Comparison of ENCODE assay signal across 8 cellular contexts in the genomic region with DNA sequence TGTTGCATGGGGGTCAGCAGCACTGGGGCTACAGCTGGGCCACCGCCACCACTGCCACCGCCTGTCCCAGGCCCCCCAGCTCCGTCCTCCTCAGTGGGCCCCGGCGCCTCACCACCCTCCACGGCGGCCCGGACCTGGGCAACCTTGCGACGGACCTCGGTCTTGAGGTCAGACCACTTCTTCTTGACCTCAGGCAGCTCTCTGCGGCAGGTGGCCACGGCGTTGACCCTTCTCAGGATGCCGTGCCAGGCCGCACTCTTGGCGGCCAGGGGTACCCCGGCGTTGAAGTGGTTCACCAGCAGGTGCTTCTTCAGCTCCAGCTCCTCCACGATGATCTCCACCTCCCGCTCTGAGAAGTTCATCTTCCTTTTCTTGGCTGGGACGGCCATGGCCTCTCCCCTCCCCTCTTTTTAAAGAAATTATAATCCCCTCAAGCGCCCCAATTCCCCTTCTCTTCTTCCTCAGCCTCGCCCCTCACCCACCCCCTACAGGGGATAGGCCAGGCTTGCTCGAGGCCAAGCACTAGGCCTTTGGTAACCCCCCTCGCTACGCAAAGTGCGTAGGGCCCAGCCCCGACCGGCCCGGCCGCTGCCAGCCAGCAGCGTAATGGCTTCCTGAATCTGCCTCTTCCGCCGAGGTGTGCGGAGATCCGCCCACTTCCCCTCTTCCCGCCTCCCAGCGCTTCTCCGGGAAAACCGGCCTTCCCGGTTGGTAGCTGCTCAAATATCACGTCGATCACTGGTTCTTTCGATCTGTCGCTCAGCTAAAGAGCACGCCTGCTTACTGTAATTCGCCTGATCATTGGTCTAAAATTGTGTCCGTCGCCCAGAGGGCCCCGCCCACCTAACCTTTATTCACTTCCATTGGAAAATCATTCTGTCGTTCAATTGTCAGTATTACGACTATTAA. TPM values are rescaled to one million over a fixed set of nuclear protein-coding genes. Genes with fewer than 3 reads are reported as not detected.
DNase-seq lines count a peak whose midpoint lies in the region; ATAC-seq and TF ChIP-seq lines count a peak whose summit lies in the region.

TSS of gene NAIF1 (minus strand) at position 608 of the 909 bp plus-strand sequence. CDS start at position 389, 219 bp downstream.

- H3K79me1 ChIP-seq in IMR-90 (ENCODE audit: low read depth in 1 of 2, low read length in 2 of 2), result peaks cover 26 to 45% of the 10 kb centered on the region in 2 experiments

- peak within 1 kb of the TSS; percentile 91 for H2AFZ ChIP-seq in IMR-90 (replicated peaks; ENCODE audit: low read length, poor library complexity)

- dilution Hi-C loops in IMR-90 (cut with HindIII; ENCODE audit: low sequenced_read_pairs, unreplicated experiment), result no loop called here

- 40% methylated on average over 37 of the region's 53 CpGs; no CpG with 5 or more reads in 1 of the 2 experiments for WGBS in IMR-90 (ENCODE audit: extremely low coverage in 2 of 2, insufficient read length in 1 of 2), 2 experiments

- peak within 1 kb of the TSS; percentile 97 for H3K56ac ChIP-seq in IMR-90 (ENCODE audit: extremely low read depth, insufficient read depth, low read length)

- peak within 1 kb of the TSS; percentile 90 for H2AK5ac ChIP-seq in IMR-90 (ENCODE audit: low read depth, low read length)

- peak within 1 kb of the TSS; percentile 94 to 99 for H4K8ac ChIP-seq in IMR-90 (ENCODE audit: low read depth in 2 of 2, low read length in 2 of 2)

- H2BK20ac ChIP-seq in IMR-90 (ENCODE audit: low read depth, low read length), result peak within 1 kb of the TSS; percentile 53

- H3K4ac ChIP-seq in IMR-90 (ENCODE audit: low read depth, low read length), result peak within 1 kb of the TSS; percentile 94

- peak within 1 kb of the TSS; percentile 77 for H3K18ac ChIP-seq in IMR-90 (ENCODE audit: low read depth, low read length)

- TF ChIP-seq CTCF in IMR-90 (conservative IDR thresholded peaks at IDR 0.05; ENCODE audit: low read depth, low read length) (no peak), mucosa of descending colon (IDR thresholded peaks at IDR 0.05) (peak; percentile 20)

- H4K91ac ChIP-seq in IMR-90 (ENCODE audit: insufficient read depth, low read depth, low read length), result peak within 1 kb of the TSS; percentile 96

- peak within 1 kb of the TSS; percentile 89; the same call in 1 of the 3 replicates for H2BK15ac ChIP-seq in IMR-90 (ENCODE audit: low read depth, low read length)

- ATAC-seq in GM21528 (IDR thresholded peaks at IDR 0.05; ENCODE audit: low FRiP score, unreplicated experiment) (peak; percentile 60), IMR-90 (ENCODE audit: low read depth) (peak; percentile 80), mucosa of descending colon (peak; percentile 75)

- no peak for TF ChIP-seq RAD21 in IMR-90 (IDR thresholded peaks at IDR 0.05; ENCODE audit: low read length)

- peaks cover 13% of the 10 kb centered on the region for H3K4me1 ChIP-seq in IMR-90 (ENCODE audit: control insufficient read depth, insufficient read depth, low read length)
- peaks cover 43% of the 10 kb centered on the region for H3K4me1 ChIP-seq in mucosa of descending colon (ENCODE audit: low read depth)

- H3K9me1 ChIP-seq in IMR-90 (ENCODE audit: insufficient read depth, low read length), result peaks cover 12% of the 10 kb centered on the region

- in situ Hi-C loops in IMR-90 (cut with MboI; ENCODE audit: low sequenced_read_pairs), result no loop called here

- POLR2A ChIA-PET in IMR-90 (lab: Charles Lee; ENCODE audit: unreplicated experiment), result interaction anchor here (1.0 kb wide), 1 partner anchor 27 kb away, joined by 3 read pairs; no protein-coding TSS in a partner anchor

- H3K9ac ChIP-seq in IMR-90 (ENCODE audit: low read depth, low read length), result peak within 1 kb of the TSS; percentile 84

- H3K9me3 ChIP-seq in IMR-90 (ENCODE audit: control insufficient read depth, insufficient read depth, low read length) (no peaks in the 10 kb centered on the region), mucosa of descending colon (no peaks in the 10 kb centered on the region)

- peak within 1 kb of the TSS; percentile 70 for H3K4me3 ChIP-seq in IMR-90 (ENCODE audit: insufficient read depth, low read depth, low read length)
- peak within 1 kb of the TSS; percentile 65 for H3K4me3 ChIP-seq in mucosa of descending colon

- H3K27me3 ChIP-seq in IMR-90 (ENCODE audit: control insufficient read depth, insufficient read depth, low read length), result no peaks in the 10 kb centered on the region

- TF ChIP-seq POLR2A in IMR-90 (IDR thresholded peaks at IDR 0.05; ENCODE audit: low read depth, low read length), result no peak; the same call in 1 of the 2 replicates

- CTCF ChIA-PET in IMR-90 (lab: Yijun Ruan, JAX), result no interaction called here

- DNase-seq in DMS 273 (lab: John Stamatoyannopoulos, UW; ENCODE audit: unreplicated experiment), result peak; percentile 99
- DNase-seq in IMR-90, result peak; percentile 100
- peak; percentile 99 for DNase-seq in OCI-M1 (lab: John Stamatoyannopoulos, UW)
- peak; percentile 92 for DNase-seq in activated T-cell treated with anti-CD3 and anti-CD28 coated beads for 4 hours
- peak; percentile 98 for DNase-seq in epithelial cell of prostate (ENCODE audit: low read depth, low spot score)
- peak; percentile 97 to 99 (median 97) for DNase-seq in mucosa of descending colon
- DNase-seq in stimulated activated CD8-positive, alpha-beta memory T cell treated with anti-CD3 and anti-CD28 coated beads, Interleukin-4, amount 100 ng/mL, for 24 hours (ENCODE audit: low read depth), result peak; percentile 89

- H2BK5ac ChIP-seq in IMR-90 (ENCODE audit: low read depth, low read length, poor library complexity, severe bottlenecking), result peak within 1 kb of the TSS; percentile 92

- H2BK120ac ChIP-seq in IMR-90 (ENCODE audit: low read depth, low read length), result peak within 1 kb of the TSS; percentile 63

- peak within 1 kb of the TSS; percentile 98 for H3K23ac ChIP-seq in IMR-90 (ENCODE audit: low read depth, low read length)

- peaks cover 10% of the 10 kb centered on the region; the same call in 1 of the 2 replicates for H3K36me3 ChIP-seq in IMR-90 (ENCODE audit: control insufficient read depth, insufficient read depth, low read length)
- peaks cover 4% of the 10 kb centered on the region for H3K36me3 ChIP-seq in mucosa of descending colon (ENCODE audit: low read depth)

- H2AK9ac ChIP-seq in IMR-90 (replicated peaks; ENCODE audit: low read depth, low read length, poor library complexity), result peak within 1 kb of the TSS; percentile 100

- BruUV-seq in IMR-90 (replicated peaks; lab: Mats Ljungman, UMichigan), result no TSS peak

- peak within 1 kb of the TSS; percentile 83 for H4K5ac ChIP-seq in IMR-90 (ENCODE audit: low read depth, low read length)

- peak within 1 kb of the TSS; percentile 97 for H3K14ac ChIP-seq in IMR-90 (replicated peaks; ENCODE audit: low read depth, low read length)

- peak within 1 kb of the TSS; percentile 87 for H3K27ac ChIP-seq in IMR-90 (ENCODE audit: insufficient read depth, low read length)
- peak within 1 kb of the TSS; percentile 97 for H3K27ac ChIP-seq in epithelial cell of prostate

- intact Hi-C loops in IMR-90 (cut with micrococcal nuclease), result no loop called here
- intact Hi-C loops in mucosa of descending colon (cut with DNase I, micrococcal nuclease), result loop anchor here in 1 of 2 donors (10.0 kb wide), 1 partner anchor 48 kb away; no protein-coding TSS in a partner anchor

- no peaks in the 10 kb centered on the region for H4K20me1 ChIP-seq in IMR-90 (ENCODE audit: insufficient read depth, low read length)

- H3K4me2 ChIP-seq in IMR-90 (ENCODE audit: low read depth, low read length), result peak within 1 kb of the TSS; percentile 81

TF ChIP-seq in IMR-90, 13 proteins besides CTCF, POLR2A, EP300 and RAD21:
- TF ChIP-seq FOS (IDR thresholded peaks at IDR 0.05; ENCODE audit: low read depth, low read length) (peak; percentile 65; the same call in 1 of the 2 replicates), RCOR1 (IDR thresholded peaks at IDR 0.05; ENCODE audit: insufficient replicate concordance, low read length) (no peak)

RNA-seq across cellular contexts. Expression of gene NAIF1, which starts in this region (rescaled TPM):
- total RNA-seq in IMR-90 (2012; rRNA removed), result 8.3 and 9.7 TPM in 2 replicates
- polyA plus RNA-seq in IMR-90 (2012; rRNA removed), result 10.1 and 10.4 TPM in 2 replicates
- 7.8 and 9.2 TPM in 2 replicates for polyA plus RNA-seq in IMR-90 (2012; cell fraction: cytosol; rRNA removed)
- 3.5 and 5.6 TPM in 2 replicates for polyA plus RNA-seq in IMR-90 (2012; cell fraction: nucleus; rRNA removed; ENCODE audit: low replicate concordance)
- total RNA-seq in mucosa of descending colon, result 10 to 100 TPM; 10.4 to 12.6 (median 11.9) TPM

Comparison
In these comparisons a context has a peak if more than half of its experiments do, and no peak if none do; other contexts are left out.
1. Peak in every context shown above with its lines: DNase-seq, ATAC-seq, H3K4me3 ChIP-seq and H3K27ac ChIP-seq.